ENCODE assay signal across 12 cellular contexts in the genomic region with DNA sequence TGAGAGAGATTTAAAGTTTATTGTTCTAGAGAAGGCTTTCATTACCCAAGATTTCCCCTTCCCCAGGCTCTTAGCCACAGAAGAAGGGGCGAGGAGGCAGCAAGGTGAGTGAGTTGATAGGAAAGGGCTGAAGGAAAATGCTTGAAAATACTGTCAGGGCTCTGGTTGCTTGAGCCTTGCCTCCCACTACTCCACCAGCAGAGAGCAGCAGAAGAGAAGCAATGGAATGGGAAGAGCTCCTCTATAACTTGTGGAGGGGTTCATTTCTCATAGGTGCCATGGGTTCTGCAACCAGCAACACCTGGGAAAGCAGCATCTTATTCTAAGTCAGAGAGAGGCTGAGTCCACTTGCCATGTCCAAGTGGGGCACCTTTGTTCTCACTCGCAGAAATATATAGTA.
A peak's percentile ranks its signal among the peaks of the same experiment; 100 is the strongest.
DNase-seq lines count a peak whose midpoint lies in the region; ATAC-seq and TF ChIP-seq lines count a peak whose summit lies in the region.
"Had no signal": no experiment of that assay in that cellular context is flagged by ENCODE, and none has a peak within 500 bp of the region (broad histone marks: within the 10 kb centered on the region; RNA-seq: fewer than 3 reads in every experiment).

No MANE protein-coding gene starts in this region.

- no peaks in the 10 kb centered on the region for H3K79me2 ChIP-seq in mammary epithelial cell (ENCODE audit: insufficient read depth, low read length)

- dilution Hi-C loops in mammary epithelial cell (cut with HindIII; ENCODE audit: low sequenced_read_pairs) = no loop called here

- BruUV-seq in mammary epithelial cell (replicated peaks; lab: Mats Ljungman, UMichigan) = no TSS peak

- no peaks in the 10 kb centered on the region for H3K9me3 ChIP-seq in mammary epithelial cell (replicated peaks; ENCODE audit: insufficient read depth, low read length)
- H3K9me3 ChIP-seq: suprapubic skin had no signal

- no peaks in the 10 kb centered on the region for H3K36me3 Mint-ChIP-seq in nephron progenitor cell (ENCODE audit: low read depth)
- H3K36me3 Mint-ChIP-seq in activated naive CD4-positive, alpha-beta T cell treated with anti-CD3 and anti-CD28 coated beads, Interleukin-2, amount 10 ng/mL, durations not matched to agents 7 days and 5 days = no peaks in the 10 kb centered on the region
- H3K36me3 Mint-ChIP-seq: CD4-positive, CD25-positive, alpha-beta regulatory T cell had no signal

- TF ChIP-seq CTCF in GM12872 (IDR thresholded peaks at IDR 0.05; ENCODE audit: insufficient read depth, low read depth, low read length) (0 out of 3 replicates have a peak, but pooled peaks have one; percentile 26), mammary epithelial cell (conservative IDR thresholded peaks at IDR 0.05 in 1 of 2, IDR thresholded peaks at IDR 0.05 in 1 of 2; ENCODE audit: extremely low read depth in 1 of 2, insufficient read depth in 1 of 2, low read depth in 1 of 2, low read length in 2 of 2) (peak; percentile 16 to 47), nephron progenitor cell (IDR thresholded peaks at IDR 0.05) (peak; percentile 29)

- 50% methylated on average over 2 of the region's 2 CpGs for WGBS in mammary epithelial cell (ENCODE audit: low coverage, missing lambda C conversion rate)

- H2AFZ ChIP-seq in mammary epithelial cell (ENCODE audit: low read depth, low read length) = no peak overlapping the region

- no peak overlapping the region for H3K4me2 ChIP-seq in mammary epithelial cell (ENCODE audit: insufficient read depth, low read depth, low read length)

- H3K9ac ChIP-seq in mammary epithelial cell (ENCODE audit: insufficient read depth, low read length) = no peak overlapping the region

- DNase-seq in NCI-H526 treated with DMSO at 0.1 percent for 48 hours (lab: John Stamatoyannopoulos, UW) = peak; percentile 6
- no peak for DNase-seq in mammary epithelial cell
- no peak for DNase-seq in nephron progenitor cell
- DNase-seq in activated T-cell treated with anti-CD3 and anti-CD28 coated beads, Interleukin-2, amount 50 U/mL, for 1 hour = no peak
- no peak for DNase-seq in NCI-H446 (lab: John Stamatoyannopoulos, UW)
- DNase-seq in activated naive CD4-positive, alpha-beta T cell treated with anti-CD3 and anti-CD28 coated beads, Interleukin-2, amount 10 ng/mL, durations not matched to agents 7 days and 5 days = no peak
- DNase-seq: CD4-positive, CD25-positive, alpha-beta regulatory T cell; midbrain; NCI-H2029 treated with DMSO at 0.1 percent for 48 hours had no signal

- no peaks in the 10 kb centered on the region for H3K4me1 ChIP-seq in mammary epithelial cell (ENCODE audit: insufficient read depth, low read length)
- H3K4me1 ChIP-seq: suprapubic skin had no signal

- no peak overlapping the region for H3K4me3 Mint-ChIP-seq in nephron progenitor cell
- H3K4me3 Mint-ChIP-seq in activated naive CD4-positive, alpha-beta T cell treated with anti-CD3 and anti-CD28 coated beads, Interleukin-2, amount 10 ng/mL, durations not matched to agents 7 days and 5 days = no peak overlapping the region
- H3K4me3 Mint-ChIP-seq: CD4-positive, CD25-positive, alpha-beta regulatory T cell had no signal

- H3K27ac ChIP-seq in mammary epithelial cell (ENCODE audit: insufficient read depth, low read depth, low read length) = no peak overlapping the region
- H3K27ac ChIP-seq: suprapubic skin had no signal

- no peaks in the 10 kb centered on the region for H3K36me3 ChIP-seq in mammary epithelial cell (ENCODE audit: insufficient read depth, low read length)
- H3K36me3 ChIP-seq: suprapubic skin had no signal

- intact Hi-C loops in mammary epithelial cell (cut with micrococcal nuclease) = loop anchor here (1.0 to 2.0 kb wide), 3 partner anchors 68 to 342 kb away; no protein-coding TSS in a partner anchor

- H3K9me3 Mint-ChIP-seq in nephron progenitor cell = peaks cover 3% of the 10 kb centered on the region
- peaks cover 12% of the 10 kb centered on the region for H3K9me3 Mint-ChIP-seq in activated naive CD4-positive, alpha-beta T cell treated with anti-CD3 and anti-CD28 coated beads, Interleukin-2, amount 10 ng/mL, durations not matched to agents 7 days and 5 days

- H3K27ac Mint-ChIP-seq in nephron progenitor cell = no peak overlapping the region
- H3K27ac Mint-ChIP-seq in activated naive CD4-positive, alpha-beta T cell treated with anti-CD3 and anti-CD28 coated beads, Interleukin-2, amount 10 ng/mL, durations not matched to agents 7 days and 5 days = no peak overlapping the region

- H4K20me1 ChIP-seq in mammary epithelial cell (ENCODE audit: insufficient read depth, low read length) = no peaks in the 10 kb centered on the region

- CTCF ChIA-PET in mammary epithelial cell (lab: Charles Lee; ENCODE audit: low non-redundant PET) = interaction anchor here (0.6 kb wide), 1 partner anchor 165 kb away, joined by 14 read pairs; no protein-coding TSS in a partner anchor
- CTCF ChIA-PET in activated naive CD4-positive, alpha-beta T cell treated with anti-CD3 and anti-CD28 coated beads, Interleukin-2, amount 10 ng/mL, durations not matched to agents 7 days and 5 days (lab: Charles Lee) = no interaction called here

- in situ Hi-C loops in mammary epithelial cell (cut with MboI; ENCODE audit: low sequenced_read_pairs in 2 of 2) = no loop called here

- H3K27me3 ChIP-seq in mammary epithelial cell (ENCODE audit: insufficient read depth, low read length) = no peaks in the 10 kb centered on the region
- H3K27me3 ChIP-seq: suprapubic skin had no signal

- no peaks in the 10 kb centered on the region for H3K4me1 Mint-ChIP-seq in nephron progenitor cell
- no peaks in the 10 kb centered on the region for H3K4me1 Mint-ChIP-seq in activated naive CD4-positive, alpha-beta T cell treated with anti-CD3 and anti-CD28 coated beads, Interleukin-2, amount 10 ng/mL, durations not matched to agents 7 days and 5 days
- H3K4me1 Mint-ChIP-seq: CD4-positive, CD25-positive, alpha-beta regulatory T cell had no signal

- H3K4me3 ChIP-seq in mammary epithelial cell (replicated peaks in 1 of 3; ENCODE audit: insufficient read depth in 1 of 3, low read depth in 2 of 3, low read length in 3 of 3) = no peak overlapping the region
- H3K4me3 ChIP-seq: suprapubic skin had no signal

- peaks cover 7% of the 10 kb centered on the region for H3K27me3 Mint-ChIP-seq in nephron progenitor cell (ENCODE audit: low read depth, poor library complexity)
- H3K27me3 Mint-ChIP-seq in activated naive CD4-positive, alpha-beta T cell treated with anti-CD3 and anti-CD28 coated beads, Interleukin-2, amount 10 ng/mL, durations not matched to agents 7 days and 5 days = no peaks in the 10 kb centered on the region
- H3K27me3 Mint-ChIP-seq: CD4-positive, CD25-positive, alpha-beta regulatory T cell had no signal

- ATAC-seq in GM21825 (IDR thresholded peaks at IDR 0.05; ENCODE audit: unreplicated experiment) = no peak
